ENCODE assay signal across 7 cellular contexts in genomic region chr11:121023848-121024751, GRCh38. TPM values are rescaled to one million over a fixed set of nuclear protein-coding genes. Genes with fewer than 3 reads are reported as not detected.
DNase-seq lines count a peak whose midpoint lies in the region; ATAC-seq and TF ChIP-seq lines count a peak whose summit lies in the region.

Gene TBCEL, plus strand, starts transcription at chr11:121024102. Its CDS starts 21,589 bp downstream, at chr11:121045691.

- TF ChIP-seq EP300 in sigmoid colon (IDR thresholded peaks at IDR 0.05) = peak in 1 of 4 donors; percentile 16

- H3K36me3 ChIP-seq in sigmoid colon = no peaks in the 10 kb centered on the region

- ATAC-seq in HG02870 (IDR thresholded peaks at IDR 0.05; ENCODE audit: unreplicated experiment) = peak; percentile 96

- H3K4me3 ChIP-seq in astrocyte of the spinal cord (ENCODE audit: low read depth, low read length) (peak within 1 kb of the TSS; percentile 85), sigmoid colon (peak within 1 kb of the TSS; percentile 74 to 93 (median 86))

- in situ Hi-C loops in astrocyte of the spinal cord (cut with HindIII; ENCODE audit: low sequenced_read_pairs) = no loop called here

- DNase-seq in NCI-H146 (lab: John Stamatoyannopoulos, UW) = peak; percentile 96
- DNase-seq in T-helper 9 cell = peak; percentile 54
- DNase-seq in astrocyte of the spinal cord (ENCODE audit: low read depth, low spot score) = peak; percentile 87
- DNase-seq in hypothalamus (lab: John Stamatoyannopoulos, UW) = peak; percentile 41 to 93 (median 84)
- DNase-seq in sigmoid colon = peak; percentile 91

- H3K27me3 ChIP-seq in sigmoid colon = no peaks in the 10 kb centered on the region

- H3K4me1 ChIP-seq in sigmoid colon = peaks cover 0 to 20% (median 17%) of the 10 kb centered on the region in 4 donors

- H3K9me3 ChIP-seq in sigmoid colon = no peaks in the 10 kb centered on the region

- TF ChIP-seq POLR2A in GM15510 (IDR thresholded peaks at IDR 0.05; ENCODE audit: borderline replicate concordance, extremely low read depth, insufficient read length) (peak; percentile 60), sigmoid colon (IDR thresholded peaks at IDR 0.05) (no peak)

- WGBS in sigmoid colon, 2 donors = 1% methylated on average over 54 of the region's 54 CpGs

- TF ChIP-seq CTCF in astrocyte of the spinal cord (IDR thresholded peaks at IDR 0.05; ENCODE audit: low read depth, low read length) (no peak), sigmoid colon (IDR thresholded peaks at IDR 0.05) (no peak)

- intact Hi-C loops in sigmoid colon (cut with DNase I) = loop anchor here (2.0 kb wide), 1 partner anchor 37 kb away; no protein-coding TSS in a partner anchor

- H3K27ac ChIP-seq in sigmoid colon = peak within 1 kb of the TSS; percentile 56 to 75 (median 73)

RNA-seq across cellular contexts. Expression of gene TBCEL, which starts in this region (rescaled TPM):
- 10 to 100 TPM; 22.4 to 53.3 (median 39.0) TPM for total RNA-seq in sigmoid colon
- polyA plus RNA-seq in sigmoid colon = 1 to 10 TPM; 4.2 to 4.8 (median 4.4) TPM

Comparison
In these comparisons a context has a peak if more than half of its experiments do, and no peak if none do; other contexts are left out.
1. Peak in every context shown above with its lines: DNase-seq, ATAC-seq, H3K4me3 ChIP-seq and H3K27ac ChIP-seq.